ENCODE assay signal across 17 cellular contexts in genomic region chr12:34298176-34298970, GRCh38.
A peak's percentile ranks its signal among the peaks of the same experiment; 100 is the strongest.
DNase-seq lines count a peak whose midpoint lies in the region; ATAC-seq, FAIRE-seq and TF ChIP-seq lines count a peak whose summit lies in the region.
"Had no signal": no experiment of that assay in that cellular context is flagged by ENCODE, and none has a peak within 500 bp of the region (broad histone marks: within the 10 kb centered on the region; RNA-seq: fewer than 3 reads in every experiment).

No MANE protein-coding gene starts in this region.

- TF ChIP-seq POLR2A in IMR-90 (IDR thresholded peaks at IDR 0.05; ENCODE audit: low read depth, low read length), result no peak
- TF ChIP-seq POLR2A in K562 (conservative IDR thresholded peaks at IDR 0.05), result no peak
- no peak for TF ChIP-seq POLR2A in suprapubic skin (IDR thresholded peaks at IDR 0.05)

- no peak overlapping the region for H3K23ac ChIP-seq in IMR-90 (ENCODE audit: low read depth, low read length)

- H3K4me3 ChIP-seq in IMR-90 (ENCODE audit: insufficient read depth, low read depth, low read length), result no peak overlapping the region
- H3K4me3 ChIP-seq in K562, result no peak overlapping the region
- H3K4me3 ChIP-seq in lower lobe of right lung, result no peak overlapping the region
- H3K4me3 ChIP-seq in suprapubic skin, result no peak overlapping the region
- H3K4me3 ChIP-seq: PC-9, SK-N-MC had no signal

- no peak overlapping the region for H3K9ac ChIP-seq in IMR-90 (ENCODE audit: low read depth, low read length)
- no peak overlapping the region for H3K9ac ChIP-seq in K562 (ENCODE audit: insufficient read depth in 1 of 2, low read depth in 2 of 2, low read length in 2 of 2)

- TF ChIP-seq EP300 in K562 (IDR thresholded peaks at IDR 0.05; ENCODE audit: low read length) (no peak), suprapubic skin (IDR thresholded peaks at IDR 0.05) (no peak)

- H2AK9ac ChIP-seq in IMR-90 (replicated peaks; ENCODE audit: low read depth, low read length, poor library complexity), result no peak overlapping the region

- H2BK5ac ChIP-seq in IMR-90 (ENCODE audit: low read depth, low read length, poor library complexity, severe bottlenecking), result no peak overlapping the region

- no peaks in the 10 kb centered on the region for H3K27me3 ChIP-seq in IMR-90 (ENCODE audit: control insufficient read depth, insufficient read depth, low read length)
- peaks cover 17 to 75% of the 10 kb centered on the region in 2 experiments; a peak in 3 of 5 replicates for H3K27me3 ChIP-seq in K562 (ENCODE audit: control insufficient read depth in 2 of 2, insufficient read depth in 2 of 2, low read length in 2 of 2)
- no peaks in the 10 kb centered on the region for H3K27me3 ChIP-seq in lower lobe of right lung (ENCODE audit: low read depth)
- no peaks in the 10 kb centered on the region for H3K27me3 ChIP-seq in suprapubic skin

- H3K79me1 ChIP-seq in IMR-90 (ENCODE audit: low read depth in 1 of 2, low read length in 2 of 2), result no peaks in the 10 kb centered on the region

- H3K4me2 ChIP-seq in IMR-90 (ENCODE audit: low read depth, low read length) (no peak overlapping the region), K562 (ENCODE audit: insufficient read depth, low read length) (no peak overlapping the region)
- H3K4me2 ChIP-seq: PC-9 had no signal

- H3K27ac ChIP-seq in IMR-90 (ENCODE audit: insufficient read depth, low read length) (no peak overlapping the region), K562 (ENCODE audit: extremely low read depth, low read depth, low read length) (no peak overlapping the region), lower lobe of right lung (no peak overlapping the region), suprapubic skin (no peak overlapping the region)
- H3K27ac ChIP-seq: PC-9, SK-N-MC had no signal

- POLR2A ChIA-PET in IMR-90 (lab: Charles Lee; ENCODE audit: unreplicated experiment) (no interaction called here), K562 (lab: Yijun Ruan, JAX) (no interaction called here)

- H3K4me1 ChIP-seq in IMR-90 (ENCODE audit: control insufficient read depth, insufficient read depth, low read length) (no peaks in the 10 kb centered on the region), K562 (replicated peaks in 1 of 2; ENCODE audit: control insufficient read depth in 2 of 2, insufficient read depth in 2 of 2, low read length in 2 of 2) (peaks cover 0 to 7% of the 10 kb centered on the region in 2 experiments; a peak in 2 of 5 replicates), lower lobe of right lung (no peaks in the 10 kb centered on the region), suprapubic skin (no peaks in the 10 kb centered on the region)

- H2AFZ ChIP-seq in IMR-90 (replicated peaks; ENCODE audit: low read length, poor library complexity) (peak overlapping the region; percentile 21), K562 (ENCODE audit: low read depth, low read length) (0 out of 2 replicates have a peak overlapping the region, but pooled peaks have one; percentile 16)
- H2AFZ ChIP-seq: PC-9 had no signal

- no peak overlapping the region for H3K4ac ChIP-seq in IMR-90 (ENCODE audit: low read depth, low read length)

- H2BK20ac ChIP-seq in IMR-90 (ENCODE audit: low read depth, low read length), result no peak overlapping the region

- in situ Hi-C loops in IMR-90 (cut with MboI; ENCODE audit: low sequenced_read_pairs) (no loop called here), K562 (cut with MboI) (loop anchor here (10.0 kb wide), 2 partner anchors 174 to 264 kb away; no protein-coding TSS in a partner anchor)

- no peak for TF ChIP-seq RAD21 in IMR-90 (IDR thresholded peaks at IDR 0.05; ENCODE audit: low read length)
- no peak for TF ChIP-seq RAD21 in K562 (CRISPR knock-in tag; conservative IDR thresholded peaks at IDR 0.05 in 1 of 2, IDR thresholded peaks at IDR 0.05 in 1 of 2)

- BruUV-seq in IMR-90 (replicated peaks; lab: Mats Ljungman, UMichigan), result no TSS peak
- no TSS peak for BruUV-seq in K562 (replicated peaks; lab: Mats Ljungman, UMichigan)

- CTCF ChIA-PET in IMR-90 (lab: Yijun Ruan, JAX) (no interaction called here), K562 (lab: Yijun Ruan, JAX; ENCODE audit: low intra/inter-chr PET ratio) (no interaction called here)

- no peak overlapping the region for H2BK120ac ChIP-seq in IMR-90 (ENCODE audit: low read depth, low read length)

- H2BK15ac ChIP-seq in IMR-90 (ENCODE audit: low read depth, low read length), result no peak overlapping the region

- intact Hi-C loops in IMR-90 (cut with micrococcal nuclease) (no loop called here), K562 (cut with micrococcal nuclease) (loop anchor here (10.0 kb wide), 2 partner anchors 56 to 176 kb away; no protein-coding TSS in a partner anchor), lower lobe of right lung (cut with DNase I) (no loop called here)

- H3K9me1 ChIP-seq in IMR-90 (ENCODE audit: insufficient read depth, low read length) (no peaks in the 10 kb centered on the region), K562 (ENCODE audit: control insufficient read depth, insufficient read depth, low read length) (no peaks in the 10 kb centered on the region)

- H3K56ac ChIP-seq in IMR-90 (ENCODE audit: extremely low read depth, insufficient read depth, low read length), result no peak overlapping the region

- H4K91ac ChIP-seq in IMR-90 (ENCODE audit: insufficient read depth, low read depth, low read length), result no peak overlapping the region

- 32% methylated on average over 4 of the region's 28 CpGs; no CpG with 5 or more reads in 1 of the 2 experiments for WGBS in IMR-90 (ENCODE audit: extremely low coverage in 2 of 2, insufficient read length in 1 of 2), 2 experiments
- 2% methylated on average over 24 of the region's 28 CpGs for WGBS in K562 (ENCODE audit: insufficient coverage, low coverage, missing lambda C conversion rate)
- WGBS in suprapubic skin, result 83% methylated on average over 28 of the region's 28 CpGs

- H4K20me1 ChIP-seq in IMR-90 (ENCODE audit: insufficient read depth, low read length) (no peaks in the 10 kb centered on the region), K562 (replicated peaks; ENCODE audit: control insufficient read depth, insufficient read depth, low read length) (no peaks in the 10 kb centered on the region)

- H2AK5ac ChIP-seq in IMR-90 (ENCODE audit: low read depth, low read length), result no peak overlapping the region

- no peak overlapping the region for H4K5ac ChIP-seq in IMR-90 (ENCODE audit: low read depth, low read length)

- TF ChIP-seq CTCF in IMR-90 (conservative IDR thresholded peaks at IDR 0.05; ENCODE audit: low read depth, low read length) (no peak), K562 (IDR thresholded peaks at IDR 0.05 in 2 of 3, conservative IDR thresholded peaks at IDR 0.05 in 1 of 3; ENCODE audit: insufficient read depth in 2 of 3, low read depth in 1 of 3, low read length in 3 of 3) (no peak), lower lobe of right lung (IDR thresholded peaks at IDR 0.05) (no peak), suprapubic skin (IDR thresholded peaks at IDR 0.05) (no peak)

- H3K36me3 ChIP-seq in IMR-90 (ENCODE audit: control insufficient read depth, insufficient read depth, low read length) (no peaks in the 10 kb centered on the region), K562 (ENCODE audit: control insufficient read depth, insufficient read depth, low read length) (no peaks in the 10 kb centered on the region), lower lobe of right lung (no peaks in the 10 kb centered on the region), suprapubic skin (no peaks in the 10 kb centered on the region)

- H3K18ac ChIP-seq in IMR-90 (ENCODE audit: low read depth, low read length), result no peak overlapping the region

- no peak overlapping the region for H3K14ac ChIP-seq in IMR-90 (replicated peaks; ENCODE audit: low read depth, low read length)

- H3K79me2 ChIP-seq in K562 (ENCODE audit: control insufficient read depth, insufficient read depth, low read length), result no peaks in the 10 kb centered on the region

- FAIRE-seq in K562 (lab: Jason Lieb, UNC), result no peak
- FAIRE-seq: GM19239 had no signal

- ATAC-seq in IMR-90 (ENCODE audit: low read depth) (no peak), K562 (no peak), lower lobe of right lung (no peak), GM18861 (IDR thresholded peaks at IDR 0.05; ENCODE audit: unreplicated experiment) (no peak)

- H3K9me3 ChIP-seq in IMR-90 (ENCODE audit: control insufficient read depth, insufficient read depth, low read length) (peaks cover 80% of the 10 kb centered on the region), K562 (replicated peaks; ENCODE audit: control insufficient read depth, insufficient read depth, low read depth, low read length) (no peaks in the 10 kb centered on the region), lower lobe of right lung (peaks cover 11% of the 10 kb centered on the region), suprapubic skin (peaks cover 15% of the 10 kb centered on the region)

- dilution Hi-C loops in IMR-90 (cut with HindIII; ENCODE audit: low sequenced_read_pairs, unreplicated experiment), result no loop called here

- DNase-seq in IMR-90, result no peak
- DNase-seq in K562 (ENCODE audit: extremely low read depth in 1 of 4, low spot score in 3 of 4), result no peak
- peak; percentile 30 for DNase-seq in lower lobe of right lung
- peak; percentile 46 to 53 for DNase-seq in suprapubic skin (ENCODE audit: low spot score in 2 of 2)
- no peak for DNase-seq in stimulated activated CD8-positive, alpha-beta memory T cell treated with anti-CD3 and anti-CD28 coated beads, Interleukin-4, amount 100 ng/mL, for 48 hours
- DNase-seq in NCI-H146 treated with DMSO at 0.1 percent for 48 hours (lab: John Stamatoyannopoulos, UW; ENCODE audit: unreplicated experiment), result no peak
- DNase-seq: CD4-positive, alpha-beta T cell; EL; H7; NCI-H1436 treated with DMSO at 0.1 percent for 48 hours; NCI-H2081 treated with DMSO at 0.1 percent for 48 hours; NCI-H510A; NCI-H774; PC-9 had no signal

- H4K8ac ChIP-seq in IMR-90 (ENCODE audit: low read depth in 2 of 2, low read length in 2 of 2), result no peak overlapping the region

TF ChIP-seq in IMR-90, 13 proteins besides CTCF, POLR2A, EP300 and RAD21 (continues in another document):
- TF ChIP-seq NFE2L2 (IDR thresholded peaks at IDR 0.05; ENCODE audit: low read depth, low read length), result no peak
- no peak for TF ChIP-seq MAFK (IDR thresholded peaks at IDR 0.05; ENCODE audit: low read depth, low read length)
- TF ChIP-seq SMC3 (IDR thresholded peaks at IDR 0.05; ENCODE audit: low read depth, low read length), result no peak
- TF ChIP-seq MAZ (IDR thresholded peaks at IDR 0.05; ENCODE audit: borderline replicate concordance, low read depth, low read length), result no peak
- no peak for TF ChIP-seq CHD1 (IDR thresholded peaks at IDR 0.05; ENCODE audit: low read depth, low read length)
- TF ChIP-seq CEBPB (IDR thresholded peaks at IDR 0.05; ENCODE audit: low read depth, low read length), result no peak

TF ChIP-seq in K562, 482 proteins besides CTCF, POLR2A, EP300 and RAD21 (continues in another document):
- no peak for TF ChIP-seq ID3 (CRISPR knock-in tag; IDR thresholded peaks at IDR 0.05)
- TF ChIP-seq ID3 (tag; IDR thresholded peaks at IDR 0.05), result no peak
- no peak for TF ChIP-seq EWSR1 (IDR thresholded peaks at IDR 0.05; ENCODE audit: borderline replicate concordance, low read depth, partially characterized antibody)
- no peak for TF ChIP-seq ZSCAN32 (CRISPR knock-in tag; IDR thresholded peaks at IDR 0.05)

Comparison
In these comparisons a context has a peak if more than half of its experiments do, and no peak if none do; other contexts are left out.
1. DNase-seq: peak in lower lobe of right lung (single experiment) and suprapubic skin (2 of 2); none in IMR-90 (single experiment), K562 (0 of 4), stimulated activated CD8-positive, alpha-beta memory T cell treated with anti-CD3 and anti-CD28 coated beads, Interleukin-4, amount 100 ng/mL, for 48 hours (single experiment) and NCI-H146 treated with DMSO at 0.1 percent for 48 hours (single experiment).